30 cellular contexts compared by ENCODE assay signal in genomic region chr2:239405071-239405470, GRCh38.
"Had no signal": no experiment of that assay in that cellular context is flagged by ENCODE, and none has a peak within 500 bp of the region (broad histone marks: within the 10 kb centered on the region; RNA-seq: fewer than 3 reads in every experiment).

No MANE protein-coding gene starts in this region.

- H3K4me3 Mint-ChIP-seq: activated B cell treated with CpG ODN at 0.5 μM for 24 hours; activated CD4-positive, alpha-beta memory T cell treated with anti-CD3 and anti-CD28 coated beads, Interleukin-2, amount 10 ng/mL, durations not matched to agents 7 days and 5 days; activated CD4-positive, alpha-beta T cell treated with anti-CD3 and anti-CD28 coated beads for 36 hours; activated CD4-positive, alpha-beta T cell treated with anti-CD3 and anti-CD28 coated beads, Interleukin-2, amount 10 ng/mL, durations not matched to agents 7 days and 5 days; activated CD8-positive, alpha-beta T cell treated with anti-CD3 and anti-CD28 coated beads, Interleukin-2, amount 10 ng/mL, durations not matched to agents 7 days and 5 days; activated naive CD4-positive, alpha-beta T cell treated with anti-CD3 and anti-CD28 coated beads, Interleukin-2, amount 10 ng/mL, durations not matched to agents 7 days and 5 days; activated naive CD4-positive, alpha-beta T cell treated with anti-CD3 and anti-CD28 coated beads, Interleukin-2, amount 50 U/mL, for 24 hours; activated naive CD8-positive, alpha-beta T cell; activated naive CD8-positive, alpha-beta T cell treated with anti-CD3 and anti-CD28 coated beads, Interleukin-2, amount 10 ng/mL, durations not matched to agents 7 days and 5 days; activated naive CD8-positive, alpha-beta T cell treated with anti-CD3 and anti-CD28 coated beads, Interleukin-2, amount 50 U/mL, for 24 hours; activated T-cell treated with anti-CD3 and anti-CD28 coated beads, Interleukin-2, amount 50 U/mL, for 24 hours; T-helper 1 cell treated with Interleukin-12 subunit alpha and Interleukin-12 subunit beta and Interleukin-4 antibody, amounts not matched to agents 30 μg/mL and 1 μg/mL, for 36 hours; T-helper 2 cell treated with Interferon-gamma antibody and Interleukin-4, amounts not matched to agents 5 μg/mL and 100 μg/mL, for 36 hours had no signal

- ATAC-seq: activated CD4-positive, alpha-beta T cell treated with anti-CD3 and anti-CD28 coated beads for 36 hours; activated CD8-positive, alpha-beta T cell treated with anti-CD3 and anti-CD28 coated beads, Interleukin-2, amount 10 ng/mL, durations not matched to agents 7 days and 5 days; activated naive CD8-positive, alpha-beta T cell treated with anti-CD3 and anti-CD28 coated beads, Interleukin-2, amount 50 U/mL, for 24 hours had no signal

- H3K27ac Mint-ChIP-seq: activated B cell treated with CpG ODN at 0.5 μM for 24 hours; activated CD4-positive, alpha-beta memory T cell treated with anti-CD3 and anti-CD28 coated beads, Interleukin-2, amount 10 ng/mL, durations not matched to agents 7 days and 5 days; activated CD4-positive, alpha-beta T cell treated with anti-CD3 and anti-CD28 coated beads for 36 hours; activated CD4-positive, alpha-beta T cell treated with anti-CD3 and anti-CD28 coated beads, Interleukin-2, amount 10 ng/mL, durations not matched to agents 7 days and 5 days; activated CD8-positive, alpha-beta T cell treated with anti-CD3 and anti-CD28 coated beads, Interleukin-2, amount 10 ng/mL, durations not matched to agents 7 days and 5 days; activated naive CD4-positive, alpha-beta T cell treated with anti-CD3 and anti-CD28 coated beads, Interleukin-2, amount 10 ng/mL, durations not matched to agents 7 days and 5 days; activated naive CD4-positive, alpha-beta T cell treated with anti-CD3 and anti-CD28 coated beads, Interleukin-2, amount 50 U/mL, for 24 hours; activated naive CD8-positive, alpha-beta T cell; activated naive CD8-positive, alpha-beta T cell treated with anti-CD3 and anti-CD28 coated beads, Interleukin-2, amount 10 ng/mL, durations not matched to agents 7 days and 5 days; activated naive CD8-positive, alpha-beta T cell treated with anti-CD3 and anti-CD28 coated beads, Interleukin-2, amount 50 U/mL, for 24 hours; activated T-cell treated with anti-CD3 and anti-CD28 coated beads, Interleukin-2, amount 50 U/mL, for 24 hours; activated T-helper 2 cell treated with anti-CD3 and anti-CD28 coated beads, Interferon-gamma antibody, Interleukin-2, Interleukin-4, amounts not matched to agents 10 μg/mL and 5 μg/mL and 100 μg/mL, durations not matched to agents 14 hours and 24 hours and 36 hours; T-helper 2 cell treated with Interferon-gamma antibody and Interleukin-4, amounts not matched to agents 5 μg/mL and 100 μg/mL, for 36 hours had no signal

- H3K27me3 Mint-ChIP-seq: activated naive CD4-positive, alpha-beta T cell treated with anti-CD3 and anti-CD28 coated beads, Interleukin-2, amount 50 U/mL, for 24 hours; activated naive CD8-positive, alpha-beta T cell; activated T-cell treated with anti-CD3 and anti-CD28 coated beads, Interleukin-2, amount 50 U/mL, for 24 hours had no signal

- H3K9me3 Mint-ChIP-seq: activated B cell treated with CpG ODN at 0.5 μM for 24 hours; activated CD4-positive, alpha-beta memory T cell treated with anti-CD3 and anti-CD28 coated beads, Interleukin-2, amount 10 ng/mL, durations not matched to agents 7 days and 5 days; activated naive CD4-positive, alpha-beta T cell treated with anti-CD3 and anti-CD28 coated beads, Interleukin-2, amount 50 U/mL, for 24 hours; activated naive CD8-positive, alpha-beta T cell treated with anti-CD3 and anti-CD28 coated beads, Interleukin-2, amount 10 ng/mL, durations not matched to agents 7 days and 5 days; activated naive CD8-positive, alpha-beta T cell treated with anti-CD3 and anti-CD28 coated beads, Interleukin-2, amount 50 U/mL, for 24 hours; activated T-cell treated with anti-CD3 and anti-CD28 coated beads, Interleukin-2, amount 50 U/mL, for 24 hours; activated T-helper 2 cell treated with anti-CD3 and anti-CD28 coated beads, Interferon-gamma antibody, Interleukin-2, Interleukin-4, amounts not matched to agents 10 μg/mL and 5 μg/mL and 100 μg/mL, durations not matched to agents 14 hours and 24 hours and 36 hours; T-helper 1 cell treated with Interleukin-12 subunit alpha and Interleukin-12 subunit beta and Interleukin-4 antibody, amounts not matched to agents 30 μg/mL and 1 μg/mL, for 36 hours; T-helper 2 cell treated with Interferon-gamma antibody and Interleukin-4, amounts not matched to agents 5 μg/mL and 100 μg/mL, for 36 hours had no signal

- DNase-seq: activated B cell treated with CpG ODN at 0.5 μM for 24 hours; activated CD4-positive, alpha-beta memory T cell treated with anti-CD3 and anti-CD28 coated beads, Interleukin-2, amount 10 ng/mL, durations not matched to agents 7 days and 5 days; activated CD4-positive, alpha-beta T cell treated with anti-CD3 and anti-CD28 coated beads for 36 hours; activated CD4-positive, alpha-beta T cell treated with anti-CD3 and anti-CD28 coated beads for 48 hours; activated CD4-positive, alpha-beta T cell treated with anti-CD3 and anti-CD28 coated beads, Interleukin-2, amount 10 ng/mL, durations not matched to agents 7 days and 5 days; activated CD4-positive, alpha-beta T cell treated with anti-CD3 and anti-CD28 coated beads, Interleukin-2, amount 50 U/mL, for 48 hours; activated CD4-positive, CD25-positive, alpha-beta regulatory T cell treated with anti-CD3 and anti-CD28 coated beads, Interleukin-2, amount 50 U/mL, for 72 hours; activated CD8-positive, alpha-beta memory T cell treated with anti-CD3 and anti-CD28 coated beads, Interleukin-2, amount 50 U/mL, for 48 hours; activated CD8-positive, alpha-beta T cell treated with anti-CD3 and anti-CD28 coated beads, Interleukin-2, amount 10 ng/mL, durations not matched to agents 7 days and 5 days; activated effector memory CD4-positive, alpha-beta T cell treated with Interleukin-2 at 50 U/mL for 16 hours; activated gamma-delta T cell; activated naive CD4-positive, alpha-beta T cell treated with anti-CD3 and anti-CD28 coated beads, Interleukin-2, amount 10 ng/mL, durations not matched to agents 7 days and 5 days; activated naive CD4-positive, alpha-beta T cell treated with Interleukin-2 at 50 U/mL for 16 hours; activated naive CD8-positive, alpha-beta T cell treated with anti-CD3 and anti-CD28 coated beads, Interleukin-2, amount 10 ng/mL, durations not matched to agents 7 days and 5 days; activated naive CD8-positive, alpha-beta T cell treated with anti-CD3 and anti-CD28 coated beads, Interleukin-2, amount 50 U/mL, for 24 hours; activated T-cell treated with anti-CD3 and anti-CD28 coated beads, Interleukin-2, amount 50 U/mL, for 24 hours; activated T-cell treated with anti-CD3 and anti-CD28 coated beads, Interleukin-2, amount 50 U/mL, for 48 hours; amygdala; anterior cingulate cortex; central memory CD4-positive, alpha-beta T cell; SW 1271; T-helper 1 cell; T-helper 2 cell; T-helper 9 cell had no signal

- H3K36me3 Mint-ChIP-seq: activated naive CD4-positive, alpha-beta T cell treated with anti-CD3 and anti-CD28 coated beads, Interleukin-2, amount 50 U/mL, for 24 hours; activated naive CD8-positive, alpha-beta T cell; brain had no signal
